In the genomic region with DNA sequence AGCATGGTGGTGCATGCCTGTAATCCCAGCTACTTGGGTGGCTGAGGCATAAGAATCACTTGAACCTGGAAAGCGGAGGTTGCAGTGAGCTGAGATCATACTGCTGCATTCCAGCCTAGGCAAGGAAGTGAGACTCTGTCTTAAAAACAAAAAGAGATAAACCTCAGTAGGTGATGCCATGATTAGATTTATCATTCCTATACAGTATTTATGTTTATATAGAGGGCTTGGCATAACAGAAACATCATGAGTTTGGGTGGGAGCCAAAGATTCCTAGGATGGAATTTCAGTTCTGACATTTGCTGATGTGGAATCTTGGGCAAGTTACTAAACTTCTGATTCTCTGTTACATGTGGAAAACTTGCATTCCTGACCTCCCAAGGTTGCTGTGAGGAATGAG, we compare ENCODE assay signal across 15 cellular contexts. TPM values are rescaled to one million over a fixed set of nuclear protein-coding genes. Genes with fewer than 3 reads are reported as not detected.
DNase-seq lines count a peak whose midpoint lies in the region; ATAC-seq, FAIRE-seq and TF ChIP-seq lines count a peak whose summit lies in the region.
"Had no signal": no experiment of that assay in that cellular context is flagged by ENCODE, and none has a peak within 500 bp of the region (broad histone marks: within the 10 kb centered on the region; RNA-seq: fewer than 3 reads in every experiment).

No MANE protein-coding gene starts in this region.

- no peak overlapping the region for H2AFZ ChIP-seq in KMS-11 (ENCODE audit: low read depth)

- H3K27me3 ChIP-seq in KMS-11 (ENCODE audit: insufficient read depth, low read depth) (no peaks in the 10 kb centered on the region), bronchial epithelial cell (ENCODE audit: control insufficient read depth, insufficient read depth, low read length) (no peaks in the 10 kb centered on the region)

- no peaks in the 10 kb centered on the region for H3K36me3 ChIP-seq in KMS-11 (ENCODE audit: insufficient read depth)
- H3K36me3 ChIP-seq in bronchial epithelial cell (ENCODE audit: control insufficient read depth, insufficient read depth, low read length): no peaks in the 10 kb centered on the region

- no peak for FAIRE-seq in bronchial epithelial cell (lab: Jason Lieb, UNC)
- FAIRE-seq: small intestine had no signal

- TF ChIP-seq CTCF in KMS-11 (conservative IDR thresholded peaks at IDR 0.05; ENCODE audit: low read depth, low read length) (no peak), bronchial epithelial cell (IDR thresholded peaks at IDR 0.05; ENCODE audit: insufficient read depth, low read length, severe bottlenecking) (no peak), coronary artery (IDR thresholded peaks at IDR 0.05) (no peak)

- H3K9ac ChIP-seq in KMS-11: no peak overlapping the region

- DNase-seq in A172 (ENCODE audit: low spot score) (peak; percentile 65), bronchial epithelial cell (ENCODE audit: low read depth) (peak; percentile 55), iris pigment epithelial cell (ENCODE audit: low read depth) (peak; percentile 39), coronary artery (ENCODE audit: low spot score) (no peak)
- DNase-seq: COR-L47; NCI-H1417; NCI-H345; small intestine; stimulated activated naive CD4-positive, alpha-beta T cell; SW 1271 had no signal

- peak overlapping the region; percentile 88 for H3K4me2 ChIP-seq in KMS-11

- H3K79me2 ChIP-seq in KMS-11 (ENCODE audit: insufficient read depth, low read depth): no peaks in the 10 kb centered on the region

- H3K27ac ChIP-seq in KMS-11: peak overlapping the region; percentile 75
- H3K27ac ChIP-seq in coronary artery: peak overlapping the region in 1 of 2 donors; percentile 6

- no peaks in the 10 kb centered on the region for H4K20me1 ChIP-seq in KMS-11 (ENCODE audit: insufficient read depth)

- ATAC-seq in GM19395 (IDR thresholded peaks at IDR 0.05; ENCODE audit: unreplicated experiment) (no peak), HG03460 (IDR thresholded peaks at IDR 0.05; ENCODE audit: unreplicated experiment) (no peak), HG02610 (IDR thresholded peaks at IDR 0.05; ENCODE audit: unreplicated experiment) (no peak)
- ATAC-seq: WTC11 had no signal

- H3K4me3 ChIP-seq in KMS-11 (IDR thresholded peaks at IDR 0.05; ENCODE audit: insufficient read depth, low read depth, low read length) (no peak overlapping the region), bronchial epithelial cell (ENCODE audit: low read depth, low read length) (no peak overlapping the region), coronary artery (no peak overlapping the region)

- peaks cover 75% of the 10 kb centered on the region for H3K4me1 ChIP-seq in KMS-11 (ENCODE audit: low read depth, poor library complexity, severe bottlenecking)

RNA-seq across cellular contexts. Expression of gene RFK, which starts 22.3 kb away (rescaled TPM):
- total RNA-seq in A172 (2014; rRNA removed; shearing (Covaris generic)): 64.3 and 68.8 TPM in 2 replicates
- 22.3 and 28.7 TPM in 2 replicates for total RNA-seq in bronchial epithelial cell
